ENCODE assay signal across 8 cellular contexts in the genomic region with DNA sequence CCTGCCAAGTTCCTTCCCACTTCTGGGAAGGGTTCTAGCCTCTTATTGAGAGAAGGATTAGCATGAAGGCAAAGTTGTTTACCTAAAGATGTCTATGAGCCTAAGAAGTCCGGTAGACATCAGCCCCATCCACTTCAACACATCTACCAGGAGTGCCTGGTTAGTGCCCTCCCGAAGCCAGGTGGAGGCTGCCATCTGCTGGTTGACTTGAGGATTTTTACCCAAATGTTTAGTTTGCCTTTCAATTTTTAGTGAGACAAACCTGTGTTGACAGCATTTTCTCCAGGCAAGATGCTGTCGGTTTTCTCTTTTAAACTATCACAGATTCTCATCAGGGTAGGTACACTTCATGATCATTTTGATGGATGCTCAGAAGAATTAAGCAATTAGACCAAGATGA.
A peak's percentile ranks its signal among the peaks of the same experiment; 100 is the strongest.
DNase-seq lines count a peak whose midpoint lies in the region; ATAC-seq and TF ChIP-seq lines count a peak whose summit lies in the region.

No MANE protein-coding gene starts in this region.

- peaks cover 19 to 21% (median 20%) of the 10 kb centered on the region in 4 donors for H3K4me1 Mint-ChIP-seq in CD4-positive, alpha-beta memory T cell

- DNase-seq in CD4-positive, alpha-beta memory T cell: peak; percentile 78 to 79 (median 79)
- DNase-seq in NCI-H1092 (lab: John Stamatoyannopoulos, UW) (peak; percentile 41), Right ventricle myocardium inferior (ENCODE audit: missing footprints) (peak; percentile 82), posterior vena cava (ENCODE audit: low spot score) (peak; percentile 87), ureter (ENCODE audit: low spot score) (peak; percentile 79)
- DNase-seq in activated naive CD4-positive, alpha-beta T cell treated with anti-CD3 and anti-CD28 coated beads, Interleukin-2, amount 50 U/mL, for 72 hours (ENCODE audit: low spot score in 2 of 2): peak; percentile 67 to 82

- peak overlapping the region in 1 of 7 donors; percentile 69 for H3K27ac Mint-ChIP-seq in CD4-positive, alpha-beta memory T cell
- H3K27ac Mint-ChIP-seq in activated naive CD4-positive, alpha-beta T cell treated with anti-CD3 and anti-CD28 coated beads, Interleukin-2, amount 50 U/mL, for 72 hours: peak overlapping the region in 1 of 2 donors; percentile 62

- intact Hi-C loops in CD4-positive, alpha-beta memory T cell (cut with micrococcal nuclease): loop anchor here (1.0 to 5.0 kb wide), 7 partner anchors 82 to 609 kb away; partner anchors contain the start of genes TEX48 and TNFSF8
- intact Hi-C loops in Right ventricle myocardium inferior (cut with DNase I) (loop anchor here (1.0 to 10.0 kb wide), 5 partner anchors 275 to 609 kb away; partner anchors contain the start of gene TEX48), posterior vena cava (cut with DNase I) (loop anchor here (5.0 to 10.0 kb wide), 4 partner anchors 99 to 329 kb away; partner anchors contain the start of gene TEX48 (in 1 of the 2))

- ATAC-seq in GM21526 (IDR thresholded peaks at IDR 0.05; ENCODE audit: low FRiP score, unreplicated experiment): peak; percentile 54
- ATAC-seq in SK-N-SH treated with all-trans-retinoic acid at 6 μM for 48 hours: peak; percentile 55
- peak; percentile 81 to 84 for ATAC-seq in activated naive CD4-positive, alpha-beta T cell treated with anti-CD3 and anti-CD28 coated beads, Interleukin-2, amount 50 U/mL, for 72 hours
- ATAC-seq in Right ventricle myocardium inferior: peak; percentile 74

- no peaks in the 10 kb centered on the region for H3K36me3 ChIP-seq in CD4-positive, alpha-beta memory T cell (ENCODE audit: insufficient read depth, low read length)

- H3K27me3 Mint-ChIP-seq in CD4-positive, alpha-beta memory T cell: peaks cover 0 to 1% of the 10 kb centered on the region in 2 donors

- no peaks in the 10 kb centered on the region for H3K27me3 ChIP-seq in CD4-positive, alpha-beta memory T cell (ENCODE audit: insufficient read depth, low read length)

- no peak overlapping the region for H3K27ac ChIP-seq in CD4-positive, alpha-beta memory T cell (ENCODE audit: low read depth, low read length)

- CTCF ChIA-PET in CD4-positive, alpha-beta memory T cell (lab: Charles Lee; ENCODE audit: partially characterized antibody): interaction anchor here (0.8 to 14.3 kb wide), 26 partner anchors 10 to 608 kb away, joined by 3 to 233 read pairs (median 5); partner anchors contain the start of genes TEX48 and TNFSF8

- H3K4me3 ChIP-seq in CD4-positive, alpha-beta memory T cell (ENCODE audit: low read length in 2 of 2): no peak overlapping the region

- no peaks in the 10 kb centered on the region for H3K9me3 Mint-ChIP-seq in CD4-positive, alpha-beta memory T cell
- no peaks in the 10 kb centered on the region for H3K9me3 Mint-ChIP-seq in activated naive CD4-positive, alpha-beta T cell treated with anti-CD3 and anti-CD28 coated beads, Interleukin-2, amount 50 U/mL, for 72 hours

- H3K36me3 Mint-ChIP-seq in CD4-positive, alpha-beta memory T cell: no peaks in the 10 kb centered on the region
- H3K36me3 Mint-ChIP-seq in activated naive CD4-positive, alpha-beta T cell treated with anti-CD3 and anti-CD28 coated beads, Interleukin-2, amount 50 U/mL, for 72 hours: no peaks in the 10 kb centered on the region

- no peak overlapping the region for H3K4me3 Mint-ChIP-seq in CD4-positive, alpha-beta memory T cell

- peaks cover 12% of the 10 kb centered on the region for H3K4me1 ChIP-seq in CD4-positive, alpha-beta memory T cell (ENCODE audit: insufficient read depth, low read length)

- H3K9me3 ChIP-seq in CD4-positive, alpha-beta memory T cell (ENCODE audit: control insufficient read depth in 1 of 2, low read length in 2 of 2): no peaks in the 10 kb centered on the region

- POLR2A ChIA-PET in CD4-positive, alpha-beta memory T cell (lab: Charles Lee; ENCODE audit: partially characterized antibody): interaction anchor here (0.6 to 1.5 kb wide), 3 partner anchors 25 to 110 kb away, joined by 3 to 5 read pairs (median 4); no protein-coding TSS in a partner anchor

TF ChIP-seq in SK-N-SH treated with all-trans-retinoic acid at 6 μM for 48 hours, 23 proteins besides CTCF, POLR2A, EP300 and RAD21 (continues in another document):
- TF ChIP-seq, protein P1, sequence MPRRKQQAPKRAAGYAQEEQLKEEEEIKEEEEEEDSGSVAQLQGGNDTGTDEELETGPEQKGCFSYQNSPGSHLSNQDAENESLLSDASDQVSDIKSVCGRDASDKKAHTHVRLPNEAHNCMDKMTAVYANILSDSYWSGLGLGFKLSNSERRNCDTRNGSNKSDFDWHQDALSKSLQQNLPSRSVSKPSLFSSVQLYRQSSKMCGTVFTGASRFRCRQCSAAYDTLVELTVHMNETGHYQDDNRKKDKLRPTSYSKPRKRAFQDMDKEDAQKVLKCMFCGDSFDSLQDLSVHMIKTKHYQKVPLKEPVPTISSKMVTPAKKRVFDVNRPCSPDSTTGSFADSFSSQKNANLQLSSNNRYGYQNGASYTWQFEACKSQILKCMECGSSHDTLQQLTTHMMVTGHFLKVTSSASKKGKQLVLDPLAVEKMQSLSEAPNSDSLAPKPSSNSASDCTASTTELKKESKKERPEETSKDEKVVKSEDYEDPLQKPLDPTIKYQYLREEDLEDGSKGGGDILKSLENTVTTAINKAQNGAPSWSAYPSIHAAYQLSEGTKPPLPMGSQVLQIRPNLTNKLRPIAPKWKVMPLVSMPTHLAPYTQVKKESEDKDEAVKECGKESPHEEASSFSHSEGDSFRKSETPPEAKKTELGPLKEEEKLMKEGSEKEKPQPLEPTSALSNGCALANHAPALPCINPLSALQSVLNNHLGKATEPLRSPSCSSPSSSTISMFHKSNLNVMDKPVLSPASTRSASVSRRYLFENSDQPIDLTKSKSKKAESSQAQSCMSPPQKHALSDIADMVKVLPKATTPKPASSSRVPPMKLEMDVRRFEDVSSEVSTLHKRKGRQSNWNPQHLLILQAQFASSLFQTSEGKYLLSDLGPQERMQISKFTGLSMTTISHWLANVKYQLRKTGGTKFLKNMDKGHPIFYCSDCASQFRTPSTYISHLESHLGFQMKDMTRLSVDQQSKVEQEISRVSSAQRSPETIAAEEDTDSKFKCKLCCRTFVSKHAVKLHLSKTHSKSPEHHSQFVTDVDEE (CRISPR knock-in tag; IDR thresholded peaks at IDR 0.05): no peak
- TF ChIP-seq BACH2 (CRISPR knock-in tag; IDR thresholded peaks at IDR 0.05; ENCODE audit: borderline replicate concordance) (no peak), ZNF8 (CRISPR knock-in tag; IDR thresholded peaks at IDR 0.05) (no peak), PPARA (CRISPR knock-in tag; IDR thresholded peaks at IDR 0.05; ENCODE audit: borderline replicate concordance) (no peak), CREB5 (CRISPR knock-in tag; IDR thresholded peaks at IDR 0.05; ENCODE audit: low read depth) (no peak), ESRRG (CRISPR knock-in tag; IDR thresholded peaks at IDR 0.05) (no peak), ZNF70 (CRISPR knock-in tag; IDR thresholded peaks at IDR 0.05) (no peak), ISL1 (CRISPR knock-in tag; IDR thresholded peaks at IDR 0.05) (no peak), RARB (CRISPR knock-in tag; IDR thresholded peaks at IDR 0.05) (no peak), ARNTL (CRISPR knock-in tag; IDR thresholded peaks at IDR 0.05; ENCODE audit: borderline replicate concordance, low read depth) (no peak), ZFP3 (CRISPR knock-in tag; IDR thresholded peaks at IDR 0.05) (no peak), PATZ1 (CRISPR knock-in tag; IDR thresholded peaks at IDR 0.05; ENCODE audit: borderline replicate concordance) (no peak), TCF4 (CRISPR knock-in tag; IDR thresholded peaks at IDR 0.05; ENCODE audit: borderline replicate concordance) (no peak), ZNF565 (CRISPR knock-in tag; conservative IDR thresholded peaks at IDR 0.05; ENCODE audit: low read depth) (no peak)
- TF ChIP-seq, protein P2, sequence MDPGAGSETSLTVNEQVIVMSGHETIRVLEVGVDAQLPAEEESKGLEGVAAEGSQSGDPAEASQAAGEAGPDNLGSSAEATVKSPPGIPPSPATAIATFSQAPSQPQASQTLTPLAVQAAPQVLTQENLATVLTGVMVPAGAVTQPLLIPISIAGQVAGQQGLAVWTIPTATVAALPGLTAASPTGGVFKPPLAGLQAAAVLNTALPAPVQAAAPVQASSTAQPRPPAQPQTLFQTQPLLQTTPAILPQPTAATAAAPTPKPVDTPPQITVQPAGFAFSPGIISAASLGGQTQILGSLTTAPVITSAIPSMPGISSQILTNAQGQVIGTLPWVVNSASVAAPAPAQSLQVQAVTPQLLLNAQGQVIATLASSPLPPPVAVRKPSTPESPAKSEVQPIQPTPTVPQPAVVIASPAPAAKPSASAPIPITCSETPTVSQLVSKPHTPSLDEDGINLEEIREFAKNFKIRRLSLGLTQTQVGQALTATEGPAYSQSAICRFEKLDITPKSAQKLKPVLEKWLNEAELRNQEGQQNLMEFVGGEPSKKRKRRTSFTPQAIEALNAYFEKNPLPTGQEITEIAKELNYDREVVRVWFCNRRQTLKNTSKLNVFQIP (CRISPR knock-in tag; IDR thresholded peaks at IDR 0.05; ENCODE audit: borderline replicate concordance, low read depth): no peak
